ENCODE assay signal across 28 cellular contexts in genomic region chr15:35445891-35446290, GRCh38.
"Had no signal": no experiment of that assay in that cellular context is flagged by ENCODE, and none has a peak within 500 bp of the region (broad histone marks: within the 10 kb centered on the region; RNA-seq: fewer than 3 reads in every experiment).

No MANE protein-coding gene starts in this region.

- H3K4me3 Mint-ChIP-seq: activated CD8-positive, alpha-beta T cell treated with anti-CD3 and anti-CD28 coated beads, Interleukin-2, amount 10 ng/mL, durations not matched to agents 7 days and 5 days; activated naive CD8-positive, alpha-beta T cell; activated T-cell treated with anti-CD3 and anti-CD28 coated beads, Interleukin-2, amount 50 U/mL, for 24 hours; dendritic cell treated with granulocyte-macrophage colony-stimulating factor and Interleukin-4, amounts not matched to agents 40 ng/mL and 50 ng/mL, for 4 days; naive B cell; neural crest cell; stimulated activated effector memory CD8-positive, alpha-beta T cell treated with anti-CD3 and anti-CD28 coated beads, Interleukin-12 subunit alpha, Interleukin-12 subunit beta, amount 100 ng/mL, for 72 hours; stimulated activated naive CD8-positive, alpha-beta T cell treated with anti-CD3 and anti-CD28 coated beads, Interleukin-15, amount 100 ng/mL, for 72 hours; T-cell; T-helper 2 cell treated with Interferon-gamma antibody and Interleukin-4, amounts not matched to agents 5 μg/mL and 100 μg/mL, for 36 hours had no signal

- H3K27me3 ChIP-seq: cardiac muscle cell, gastroesophageal sphincter, heart left ventricle, right lobe of liver, tibial artery had no signal

- FAIRE-seq: endometrium had no signal

- H3K4me1 ChIP-seq: gastroesophageal sphincter, heart left ventricle, right lobe of liver, tibial artery had no signal

- ATAC-seq: activated CD8-positive, alpha-beta T cell treated with anti-CD3 and anti-CD28 coated beads, Interleukin-2, amount 10 ng/mL, durations not matched to agents 7 days and 5 days; gastroesophageal sphincter; heart left ventricle; left cardiac atrium; right lobe of liver; stimulated activated effector memory CD8-positive, alpha-beta T cell treated with anti-CD3 and anti-CD28 coated beads, Interleukin-12 subunit alpha, Interleukin-12 subunit beta, amount 100 ng/mL, for 72 hours; stimulated activated naive CD8-positive, alpha-beta T cell treated with anti-CD3 and anti-CD28 coated beads, Interleukin-15, amount 100 ng/mL, for 72 hours; T-cell had no signal

- H3K36me3 Mint-ChIP-seq: stimulated activated effector memory CD8-positive, alpha-beta T cell treated with anti-CD3 and anti-CD28 coated beads, Interleukin-12 subunit alpha, Interleukin-12 subunit beta, amount 100 ng/mL, for 72 hours had no signal

- H3K36me3 ChIP-seq: cardiac muscle cell, right lobe of liver, tibial artery had no signal

- H3K9me3 Mint-ChIP-seq: activated T-cell treated with anti-CD3 and anti-CD28 coated beads, Interleukin-2, amount 50 U/mL, for 24 hours; activated T-helper 2 cell treated with anti-CD3 and anti-CD28 coated beads, Interferon-gamma antibody, Interleukin-2, Interleukin-4, amounts not matched to agents 10 μg/mL and 5 μg/mL and 100 μg/mL, durations not matched to agents 14 hours and 24 hours and 36 hours; dendritic cell treated with granulocyte-macrophage colony-stimulating factor and Interleukin-4, amounts not matched to agents 40 ng/mL and 50 ng/mL, for 4 days; stimulated activated effector memory CD8-positive, alpha-beta T cell treated with anti-CD3 and anti-CD28 coated beads, Interleukin-12 subunit alpha, Interleukin-12 subunit beta, amount 100 ng/mL, for 72 hours; stimulated activated naive CD8-positive, alpha-beta T cell treated with anti-CD3 and anti-CD28 coated beads, Interleukin-15, amount 100 ng/mL, for 72 hours; T-cell had no signal

- H3K9me3 ChIP-seq: right lobe of liver, tibial artery had no signal

- H3K4me1 Mint-ChIP-seq: naive B cell; stimulated activated effector memory CD8-positive, alpha-beta T cell treated with anti-CD3 and anti-CD28 coated beads, Interleukin-12 subunit alpha, Interleukin-12 subunit beta, amount 100 ng/mL, for 72 hours; stimulated activated naive CD8-positive, alpha-beta T cell treated with anti-CD3 and anti-CD28 coated beads, Interleukin-15, amount 100 ng/mL, for 72 hours; T-cell had no signal

- H3K27ac Mint-ChIP-seq: activated CD8-positive, alpha-beta T cell treated with anti-CD3 and anti-CD28 coated beads, Interleukin-2, amount 10 ng/mL, durations not matched to agents 7 days and 5 days; activated naive CD8-positive, alpha-beta T cell; activated T-cell treated with anti-CD3 and anti-CD28 coated beads, Interleukin-2, amount 50 U/mL, for 24 hours; activated T-helper 2 cell treated with anti-CD3 and anti-CD28 coated beads, Interferon-gamma antibody, Interleukin-2, Interleukin-4, amounts not matched to agents 10 μg/mL and 5 μg/mL and 100 μg/mL, durations not matched to agents 14 hours and 24 hours and 36 hours; dendritic cell treated with granulocyte-macrophage colony-stimulating factor and Interleukin-4, amounts not matched to agents 40 ng/mL and 50 ng/mL, for 4 days; naive B cell; stimulated activated effector memory CD8-positive, alpha-beta T cell treated with anti-CD3 and anti-CD28 coated beads, Interleukin-12 subunit alpha, Interleukin-12 subunit beta, amount 100 ng/mL, for 72 hours; stimulated activated naive CD8-positive, alpha-beta T cell treated with anti-CD3 and anti-CD28 coated beads, Interleukin-15, amount 100 ng/mL, for 72 hours; T-cell; T-helper 2 cell treated with Interferon-gamma antibody and Interleukin-4, amounts not matched to agents 5 μg/mL and 100 μg/mL, for 36 hours had no signal

- H3K27me3 Mint-ChIP-seq: activated naive CD8-positive, alpha-beta T cell; activated T-cell treated with anti-CD3 and anti-CD28 coated beads, Interleukin-2, amount 50 U/mL, for 24 hours; dendritic cell treated with granulocyte-macrophage colony-stimulating factor and Interleukin-4, amounts not matched to agents 40 ng/mL and 50 ng/mL, for 4 days; naive B cell; stimulated activated naive CD8-positive, alpha-beta T cell treated with anti-CD3 and anti-CD28 coated beads, Interleukin-15, amount 100 ng/mL, for 72 hours; T-cell had no signal

- DNase-seq: activated CD4-positive, alpha-beta T cell treated with anti-CD3 and anti-CD28 coated beads, Interleukin-2, amount 50 U/mL, for 1 hour; activated CD4-positive, CD25-positive, alpha-beta regulatory T cell treated with anti-CD3 and anti-CD28 coated beads, Interleukin-2, amount 50 U/mL, for 72 hours; activated CD8-positive, alpha-beta T cell treated with anti-CD3 and anti-CD28 coated beads, Interleukin-2, amount 10 ng/mL, durations not matched to agents 7 days and 5 days; activated naive CD4-positive, alpha-beta T cell; activated T-cell treated with anti-CD3 and anti-CD28 coated beads, Interleukin-2, amount 50 U/mL, for 24 hours; effector CD4-positive, alpha-beta T cell; heart left ventricle; islet precursor cell; left cardiac atrium; mesendoderm; naive B cell; posterior cingulate gyrus; right lobe of liver; stimulated activated CD4-positive, alpha-beta T cell treated with anti-CD3 and anti-CD28 coated beads, Interleukin-2, amount 100 ng/mL, for 24 hours; stimulated activated naive CD8-positive, alpha-beta T cell treated with anti-CD3 and anti-CD28 coated beads, Interleukin-15, amount 100 ng/mL, for 72 hours; T-cell; tibial artery had no signal

- H3K27ac ChIP-seq: cardiac muscle cell, gastroesophageal sphincter, heart left ventricle, right lobe of liver, skin epidermis, tibial artery, VCaP had no signal

- H3K4me3 ChIP-seq: cardiac muscle cell, gastroesophageal sphincter, heart left ventricle, right lobe of liver, skin epidermis, tibial artery had no signal
